Comparison of ENCODE assay signal across 1 cellular context in the genomic region with DNA sequence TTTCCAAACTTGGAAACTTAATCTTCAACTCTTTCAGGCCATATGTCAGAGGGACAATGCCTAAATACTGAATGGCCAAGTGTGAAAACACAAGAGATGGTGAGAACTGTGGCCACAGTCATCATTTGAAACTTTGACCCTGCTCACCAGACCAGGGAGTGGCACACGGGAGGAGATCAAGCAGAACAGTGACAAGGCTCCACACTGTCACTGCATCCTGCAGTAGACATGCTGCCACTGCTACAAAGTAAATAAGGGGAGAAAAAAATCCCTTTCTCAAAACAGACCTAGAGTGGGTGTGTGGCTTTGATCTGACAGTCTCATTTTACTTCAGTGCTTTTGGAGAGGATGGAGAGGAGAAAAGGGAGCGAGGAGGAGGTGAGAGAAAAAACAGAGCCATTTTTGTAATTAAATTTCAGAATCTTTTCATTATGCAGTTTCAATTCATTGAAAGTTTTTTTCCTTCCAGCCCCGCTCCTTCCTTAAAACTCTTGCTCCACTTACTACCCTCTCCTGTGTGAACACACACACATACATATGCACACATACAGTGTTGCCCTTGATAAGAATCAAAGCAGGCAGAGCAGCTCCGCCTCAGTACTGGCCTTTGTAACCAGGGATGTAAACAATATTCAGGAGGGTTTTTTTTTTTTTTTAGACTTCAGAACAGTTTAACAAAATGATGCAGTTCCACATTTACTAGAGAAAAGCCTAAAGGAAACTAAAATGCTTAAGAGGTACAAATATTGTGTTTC.
TF ChIP-seq lines count a peak whose summit lies in the region.

No MANE protein-coding gene starts in this region.

TF ChIP-seq in GM12878, 131 proteins besides CTCF, POLR2A, EP300 and RAD21 (continued from another document and continues in another):
- TF ChIP-seq ZBTB11 (CRISPR knock-in tag; IDR thresholded peaks at IDR 0.05): no peak
- TF ChIP-seq CUX1 (IDR thresholded peaks at IDR 0.05; ENCODE audit: insufficient replicate concordance, low read depth, low read length): peak; percentile 31
- no peak for TF ChIP-seq ZBTB4 (CRISPR knock-in tag; IDR thresholded peaks at IDR 0.05)
- peak; percentile 41; the same call in 1 of the 2 replicates for TF ChIP-seq MAX (IDR thresholded peaks at IDR 0.05; ENCODE audit: low read depth, low read length)
- TF ChIP-seq ATF7 (IDR thresholded peaks at IDR 0.05; ENCODE audit: low read depth): peak; percentile 31; the same call in 1 of the 2 replicates
- TF ChIP-seq RELB (IDR thresholded peaks at IDR 0.05; ENCODE audit: low read depth): peak; percentile 75
- TF ChIP-seq MXI1 (IDR thresholded peaks at IDR 0.05; ENCODE audit: low read depth, low read length): peak; percentile 56; the same call in 1 of the 2 replicates
- no peak for TF ChIP-seq TCF3 (IDR thresholded peaks at IDR 0.05; ENCODE audit: borderline replicate concordance, insufficient read depth, low read depth, low read length)
- TF ChIP-seq RBBP5 (conservative IDR thresholded peaks at IDR 0.05): no peak
- no peak for TF ChIP-seq RELA (IDR thresholded peaks at IDR 0.05; ENCODE audit: borderline replicate concordance, partially characterized antibody)
- no peak for TF ChIP-seq SP1 (IDR thresholded peaks at IDR 0.05; ENCODE audit: low read depth, low read length)
- no peak for TF ChIP-seq IRF5 (IDR thresholded peaks at IDR 0.05; ENCODE audit: borderline replicate concordance)
- no peak for TF ChIP-seq CBX3 (IDR thresholded peaks at IDR 0.05; ENCODE audit: borderline replicate concordance, low read depth)
- TF ChIP-seq, protein P1, sequence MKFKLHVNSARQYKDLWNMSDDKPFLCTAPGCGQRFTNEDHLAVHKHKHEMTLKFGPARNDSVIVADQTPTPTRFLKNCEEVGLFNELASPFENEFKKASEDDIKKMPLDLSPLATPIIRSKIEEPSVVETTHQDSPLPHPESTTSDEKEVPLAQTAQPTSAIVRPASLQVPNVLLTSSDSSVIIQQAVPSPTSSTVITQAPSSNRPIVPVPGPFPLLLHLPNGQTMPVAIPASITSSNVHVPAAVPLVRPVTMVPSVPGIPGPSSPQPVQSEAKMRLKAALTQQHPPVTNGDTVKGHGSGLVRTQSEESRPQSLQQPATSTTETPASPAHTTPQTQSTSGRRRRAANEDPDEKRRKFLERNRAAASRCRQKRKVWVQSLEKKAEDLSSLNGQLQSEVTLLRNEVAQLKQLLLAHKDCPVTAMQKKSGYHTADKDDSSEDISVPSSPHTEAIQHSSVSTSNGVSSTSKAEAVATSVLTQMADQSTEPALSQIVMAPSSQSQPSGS (IDR thresholded peaks at IDR 0.05; ENCODE audit: low read length): peak; percentile 67; the same call in 1 of the 2 replicates
- no peak for TF ChIP-seq NRF1 (conservative IDR thresholded peaks at IDR 0.05; ENCODE audit: low read depth, low read length)
- no peak for TF ChIP-seq RB1 (IDR thresholded peaks at IDR 0.05; ENCODE audit: borderline replicate concordance)
- no peak for TF ChIP-seq EZH2 (IDR thresholded peaks at IDR 0.05; ENCODE audit: borderline replicate concordance, control insufficient read depth, low read depth, low read length)
- no peak for TF ChIP-seq SMAD1 (IDR thresholded peaks at IDR 0.05; ENCODE audit: low read depth, partially characterized antibody)
- peak; percentile 86 for TF ChIP-seq NR2F1 (conservative IDR thresholded peaks at IDR 0.05)
- TF ChIP-seq, protein P2, sequence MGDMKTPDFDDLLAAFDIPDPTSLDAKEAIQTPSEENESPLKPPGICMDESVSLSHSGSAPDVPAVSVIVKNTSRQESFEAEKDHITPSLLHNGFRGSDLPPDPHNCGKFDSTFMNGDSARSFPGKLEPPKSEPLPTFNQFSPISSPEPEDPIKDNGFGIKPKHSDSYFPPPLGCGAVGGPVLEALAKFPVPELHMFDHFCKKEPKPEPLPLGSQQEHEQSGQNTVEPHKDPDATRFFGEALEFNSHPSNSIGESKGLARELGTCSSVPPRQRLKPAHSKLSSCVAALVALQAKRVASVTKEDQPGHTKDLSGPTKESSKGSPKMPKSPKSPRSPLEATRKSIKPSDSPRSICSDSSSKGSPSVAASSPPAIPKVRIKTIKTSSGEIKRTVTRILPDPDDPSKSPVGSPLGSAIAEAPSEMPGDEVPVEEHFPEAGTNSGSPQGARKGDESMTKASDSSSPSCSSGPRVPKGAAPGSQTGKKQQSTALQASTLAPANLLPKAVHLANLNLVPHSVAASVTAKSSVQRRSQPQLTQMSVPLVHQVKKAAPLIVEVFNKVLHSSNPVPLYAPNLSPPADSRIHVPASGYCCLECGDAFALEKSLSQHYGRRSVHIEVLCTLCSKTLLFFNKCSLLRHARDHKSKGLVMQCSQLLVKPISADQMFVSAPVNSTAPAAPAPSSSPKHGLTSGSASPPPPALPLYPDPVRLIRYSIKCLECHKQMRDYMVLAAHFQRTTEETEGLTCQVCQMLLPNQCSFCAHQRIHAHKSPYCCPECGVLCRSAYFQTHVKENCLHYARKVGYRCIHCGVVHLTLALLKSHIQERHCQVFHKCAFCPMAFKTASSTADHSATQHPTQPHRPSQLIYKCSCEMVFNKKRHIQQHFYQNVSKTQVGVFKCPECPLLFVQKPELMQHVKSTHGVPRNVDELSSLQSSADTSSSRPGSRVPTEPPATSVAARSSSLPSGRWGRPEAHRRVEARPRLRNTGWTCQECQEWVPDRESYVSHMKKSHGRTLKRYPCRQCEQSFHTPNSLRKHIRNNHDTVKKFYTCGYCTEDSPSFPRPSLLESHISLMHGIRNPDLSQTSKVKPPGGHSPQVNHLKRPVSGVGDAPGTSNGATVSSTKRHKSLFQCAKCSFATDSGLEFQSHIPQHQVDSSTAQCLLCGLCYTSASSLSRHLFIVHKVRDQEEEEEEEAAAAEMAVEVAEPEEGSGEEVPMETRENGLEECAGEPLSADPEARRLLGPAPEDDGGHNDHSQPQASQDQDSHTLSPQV (IDR thresholded peaks at IDR 0.05): no peak
- TF ChIP-seq, protein P3, sequence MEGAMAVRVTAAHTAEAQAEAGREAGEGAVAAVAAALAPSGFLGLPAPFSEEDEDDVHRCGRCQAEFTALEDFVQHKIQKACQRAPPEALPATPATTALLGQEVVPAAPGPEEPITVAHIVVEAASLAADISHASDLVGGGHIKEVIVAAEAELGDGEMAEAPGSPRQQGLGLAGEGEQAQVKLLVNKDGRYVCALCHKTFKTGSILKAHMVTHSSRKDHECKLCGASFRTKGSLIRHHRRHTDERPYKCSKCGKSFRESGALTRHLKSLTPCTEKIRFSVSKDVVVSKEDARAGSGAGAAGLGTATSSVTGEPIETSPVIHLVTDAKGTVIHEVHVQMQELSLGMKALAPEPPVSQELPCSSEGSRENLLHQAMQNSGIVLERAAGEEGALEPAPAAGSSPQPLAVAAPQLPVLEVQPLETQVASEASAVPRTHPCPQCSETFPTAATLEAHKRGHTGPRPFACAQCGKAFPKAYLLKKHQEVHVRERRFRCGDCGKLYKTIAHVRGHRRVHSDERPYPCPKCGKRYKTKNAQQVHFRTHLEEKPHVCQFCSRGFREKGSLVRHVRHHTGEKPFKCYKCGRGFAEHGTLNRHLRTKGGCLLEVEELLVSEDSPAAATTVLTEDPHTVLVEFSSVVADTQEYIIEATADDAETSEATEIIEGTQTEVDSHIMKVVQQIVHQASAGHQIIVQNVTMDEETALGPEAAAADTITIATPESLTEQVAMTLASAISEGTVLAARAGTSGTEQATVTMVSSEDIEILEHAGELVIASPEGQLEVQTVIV (IDR thresholded peaks at IDR 0.05; ENCODE audit: borderline replicate concordance, partially characterized antibody): no peak
- TF ChIP-seq MTA2 (IDR thresholded peaks at IDR 0.05; ENCODE audit: low read depth): peak; percentile 53
